Comparison of ENCODE assay signal across 8 cellular contexts in the genomic region with DNA sequence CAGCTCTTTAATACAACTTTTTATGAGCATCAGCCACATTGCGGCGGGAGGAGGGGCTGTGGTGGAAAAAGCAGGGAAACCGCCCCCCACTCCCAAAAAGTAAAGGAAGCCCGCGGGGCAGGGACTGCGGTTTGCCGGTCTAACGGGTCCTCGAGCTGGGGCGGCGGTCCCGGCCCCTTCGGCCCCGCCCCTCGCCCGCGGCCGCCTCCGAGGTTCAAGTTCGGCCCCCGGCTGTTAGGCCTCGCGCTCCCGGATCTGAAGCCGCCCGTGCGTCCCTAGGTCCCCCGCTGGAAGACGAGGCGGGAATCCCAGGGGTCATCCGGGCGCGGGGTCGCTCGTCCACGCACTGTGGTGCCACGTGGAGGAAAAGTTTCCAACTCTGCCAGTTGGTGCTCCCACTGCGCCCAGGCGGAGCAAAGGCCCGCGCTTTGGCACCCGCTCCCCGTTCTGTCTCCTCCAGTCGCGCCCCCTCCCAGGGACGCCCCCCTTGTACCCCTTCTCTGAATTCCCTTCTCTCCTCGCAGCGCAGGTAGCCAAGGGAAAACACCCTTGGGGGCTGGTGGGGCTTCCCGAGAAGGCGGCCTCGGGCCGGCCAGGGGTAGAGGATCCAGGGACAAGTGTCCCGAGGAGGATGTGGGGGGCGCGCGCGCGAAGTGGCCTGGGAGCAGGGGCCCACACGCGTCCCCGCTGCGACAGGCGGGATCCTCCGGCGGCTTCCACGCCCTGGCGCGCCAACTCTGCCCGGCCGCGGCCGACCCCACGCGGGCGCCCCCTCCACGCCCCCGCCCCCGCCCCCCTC.
A peak's percentile ranks its signal among the peaks of the same experiment; 100 is the strongest.
DNase-seq lines count a peak whose midpoint lies in the region; ATAC-seq and TF ChIP-seq lines count a peak whose summit lies in the region.

No MANE protein-coding gene starts in this region.

- peaks cover 16% of the 10 kb centered on the region for H3K4me1 ChIP-seq in neuron (ENCODE audit: insufficient read depth, low read length)

- DNase-seq in T-helper 2 cell treated with Interferon-gamma antibody and Interleukin-4, amounts not matched to agents 5 μg/mL and 100 μg/mL, for 36 hours (ENCODE audit: low spot score): no peak
- no peak for DNase-seq in T-helper 2 cell
- DNase-seq in fibroblast of mammary gland (ENCODE audit: low read depth): no peak
- DNase-seq in glomerular visceral epithelial cell (ENCODE audit: extremely low spot score): no peak
- DNase-seq in NCI-H2107 (lab: John Stamatoyannopoulos, UW): no peak

- H3K9me3 Mint-ChIP-seq in T-helper 2 cell treated with Interferon-gamma antibody and Interleukin-4, amounts not matched to agents 5 μg/mL and 100 μg/mL, for 36 hours: no peaks in the 10 kb centered on the region

- no peak overlapping the region for H3K27ac Mint-ChIP-seq in T-helper 2 cell treated with Interferon-gamma antibody and Interleukin-4, amounts not matched to agents 5 μg/mL and 100 μg/mL, for 36 hours

- peaks cover 5% of the 10 kb centered on the region for H3K4me1 Mint-ChIP-seq in T-helper 2 cell treated with Interferon-gamma antibody and Interleukin-4, amounts not matched to agents 5 μg/mL and 100 μg/mL, for 36 hours (ENCODE audit: low read depth)

- TF ChIP-seq CTCF in fibroblast of mammary gland (conservative IDR thresholded peaks at IDR 0.05; ENCODE audit: control insufficient read depth, insufficient read depth, low read depth, low read length): no peak

- H3K4me3 ChIP-seq in fibroblast of mammary gland (ENCODE audit: control insufficient read depth, low read depth, low read length): peak overlapping the region; percentile 59
- H3K4me3 ChIP-seq in neuron (ENCODE audit: low read length): peak overlapping the region; percentile 66

- no peaks in the 10 kb centered on the region for H3K27me3 ChIP-seq in neuron (ENCODE audit: insufficient read depth, low read length)

- H3K9me3 ChIP-seq in neuron (ENCODE audit: low read length): no peaks in the 10 kb centered on the region

- peaks cover 35% of the 10 kb centered on the region for H3K27me3 Mint-ChIP-seq in T-helper 2 cell treated with Interferon-gamma antibody and Interleukin-4, amounts not matched to agents 5 μg/mL and 100 μg/mL, for 36 hours (ENCODE audit: low read depth)

- peak; percentile 14 for ATAC-seq in HG02870 (IDR thresholded peaks at IDR 0.05; ENCODE audit: unreplicated experiment)
- peak; percentile 42 for ATAC-seq in SK-N-SH treated with all-trans-retinoic acid at 6 μM for 48 hours

- H3K36me3 Mint-ChIP-seq in T-helper 2 cell treated with Interferon-gamma antibody and Interleukin-4, amounts not matched to agents 5 μg/mL and 100 μg/mL, for 36 hours (ENCODE audit: low read depth): no peaks in the 10 kb centered on the region

- peak overlapping the region; percentile 70 for H3K4me3 Mint-ChIP-seq in T-helper 2 cell treated with Interferon-gamma antibody and Interleukin-4, amounts not matched to agents 5 μg/mL and 100 μg/mL, for 36 hours

- H3K36me3 ChIP-seq in neuron (ENCODE audit: insufficient read depth, low read length): no peaks in the 10 kb centered on the region

- H2AFZ ChIP-seq in neuron (ENCODE audit: low read depth, low read length): peak overlapping the region; percentile 96

TF ChIP-seq in SK-N-SH treated with all-trans-retinoic acid at 6 μM for 48 hours, 23 proteins besides CTCF, POLR2A, EP300 and RAD21:
- peak; percentile 42 for TF ChIP-seq TSHZ2 (CRISPR knock-in tag; IDR thresholded peaks at IDR 0.05)
- TF ChIP-seq CSDC2 (CRISPR knock-in tag; IDR thresholded peaks at IDR 0.05): no peak
- TF ChIP-seq GLIS3 (CRISPR knock-in tag; IDR thresholded peaks at IDR 0.05): no peak
- TF ChIP-seq CREB5 (CRISPR knock-in tag; IDR thresholded peaks at IDR 0.05; ENCODE audit: low read depth): no peak
- no peak for TF ChIP-seq TOX (CRISPR knock-in tag; IDR thresholded peaks at IDR 0.05; ENCODE audit: borderline replicate concordance)
